In genomic region chr12:6696690-6697583, GRCh38 we compare ENCODE assay signal across 17 cellular contexts. TPM values are rescaled to one million over a fixed set of nuclear protein-coding genes. Genes with fewer than 3 reads are reported as not detected.
DNase-seq lines count a peak whose midpoint lies in the region; TF ChIP-seq lines count a peak whose summit lies in the region.
"Had no signal": no experiment of that assay in that cellular context is flagged by ENCODE, and none has a peak within 500 bp of the region (broad histone marks: within the 10 kb centered on the region; RNA-seq: fewer than 3 reads in every experiment).

No MANE protein-coding gene starts in this region.

- H3K36me3 ChIP-seq in BLaER1 = no peaks in the 10 kb centered on the region; the same call in 1 of the 2 replicates
- H3K36me3 ChIP-seq in GM23248 (ENCODE audit: low read depth) = no peaks in the 10 kb centered on the region
- H3K36me3 ChIP-seq in OCI-LY1 (ENCODE audit: insufficient read depth, low read length) = peaks cover under 1% of the 10 kb centered on the region; the same call in 1 of the 2 replicates
- H3K36me3 ChIP-seq in BE2C = no peaks in the 10 kb centered on the region
- H3K36me3 ChIP-seq in uterus = no peaks in the 10 kb centered on the region
- H3K36me3 ChIP-seq: brain microvascular endothelial cell had no signal

- H3K79me2 ChIP-seq in GM23248 (ENCODE audit: insufficient read depth) = no peaks in the 10 kb centered on the region
- no peaks in the 10 kb centered on the region for H3K79me2 ChIP-seq in OCI-LY1 (ENCODE audit: insufficient read depth, low read length)

- peak overlapping the region; percentile 99 for H3K4me2 ChIP-seq in BLaER1
- H3K4me2 ChIP-seq in GM23248 (ENCODE audit: unreplicated experiment) = no peak overlapping the region
- H3K4me2 ChIP-seq in OCI-LY1 (ENCODE audit: low read length) = peak overlapping the region; percentile 41; the same call in 1 of the 2 replicates
- H3K4me2 ChIP-seq: smooth muscle cell had no signal

- peak overlapping the region; percentile 76 for H3K9ac ChIP-seq in BLaER1
- H3K9ac ChIP-seq in GM23248 = no peak overlapping the region
- H3K9ac ChIP-seq in OCI-LY1 (ENCODE audit: low read length) = peak overlapping the region; percentile 23; the same call in 1 of the 2 replicates

- in situ Hi-C loops in GM23248 (cut with MboI) = no loop called here

- no peaks in the 10 kb centered on the region for H3F3A ChIP-seq in GM23248 (ENCODE audit: insufficient read depth)
- H3F3A ChIP-seq in OCI-LY1 (ENCODE audit: insufficient read depth, low read length) = no peaks in the 10 kb centered on the region

- intact Hi-C loops in uterus (cut with DNase I; ENCODE audit: low total_unique reads) = no loop called here

- 63 to 68% methylated on average over 14 to 17 of the region's 17 CpGs for WGBS in GM23248 (ENCODE audit: low coverage in 1 of 2, low lambda C conversion rate in 2 of 2, missing lambda C conversion rate in 2 of 2), 2 experiments

- no peaks in the 10 kb centered on the region for H3K9me2 ChIP-seq in GM23248 (ENCODE audit: insufficient read depth)
- no peaks in the 10 kb centered on the region for H3K9me2 ChIP-seq in OCI-LY1 (ENCODE audit: low read depth, low read length)

- DNase-seq in GM23248 (peak; percentile 38), kidney tubule cell (ENCODE audit: low spot score) (peak; percentile 47), BE2C (no peak), uterus (no peak), SHP77 treated with DMSO at 0.1 percent for 48 hours (lab: John Stamatoyannopoulos, UW) (no peak), NCI-H82 treated with DMSO at 0.1 percent for 48 hours (lab: John Stamatoyannopoulos, UW; ENCODE audit: unreplicated experiment) (no peak)
- DNase-seq: activated effector memory CD4-positive, alpha-beta T cell treated with Interleukin-2 at 50 U/mL for 16 hours; NCI-H187; NCI-H526 treated with DMSO at 0.1 percent for 48 hours; Right ventricle myocardium superior had no signal

- TF ChIP-seq POLR2A in uterus (IDR thresholded peaks at IDR 0.05) = no peak

- H2AFZ ChIP-seq in GM23248 (no peak overlapping the region), OCI-LY1 (ENCODE audit: low read length) (no peak overlapping the region)

- H3K4me1 ChIP-seq in BLaER1 (peaks cover 81% of the 10 kb centered on the region), GM23248 (ENCODE audit: insufficient read depth) (no peaks in the 10 kb centered on the region), OCI-LY1 (ENCODE audit: insufficient read depth, low read length, severe bottlenecking) (peaks cover 48% of the 10 kb centered on the region), BE2C (no peaks in the 10 kb centered on the region), uterus (no peaks in the 10 kb centered on the region)

- H3K9me3 ChIP-seq in BLaER1 (no peaks in the 10 kb centered on the region), GM23248 (ENCODE audit: low read depth) (no peaks in the 10 kb centered on the region), OCI-LY1 (ENCODE audit: low read length) (no peaks in the 10 kb centered on the region), BE2C (no peaks in the 10 kb centered on the region), uterus (no peaks in the 10 kb centered on the region)

- no peak for TF ChIP-seq CTCF in OCI-LY1 (IDR thresholded peaks at IDR 0.05; ENCODE audit: low read length)
- TF ChIP-seq CTCF in BE2C (IDR thresholded peaks at IDR 0.05; ENCODE audit: low read depth, low read length) = no peak
- no peak for TF ChIP-seq CTCF in uterus (IDR thresholded peaks at IDR 0.05)

- H4K20me1 ChIP-seq in BLaER1 (no peaks in the 10 kb centered on the region), GM23248 (ENCODE audit: insufficient read depth) (no peaks in the 10 kb centered on the region), OCI-LY1 (ENCODE audit: insufficient read depth, low read length) (no peaks in the 10 kb centered on the region)

- peak overlapping the region; percentile 86 for H3K27ac ChIP-seq in BLaER1
- H3K27ac ChIP-seq in GM23248 = no peak overlapping the region
- peak overlapping the region; percentile 74 for H3K27ac ChIP-seq in OCI-LY1 (ENCODE audit: low read depth, low read length, poor library complexity, severe bottlenecking)
- H3K27ac ChIP-seq in uterus = no peak overlapping the region
- H3K27ac ChIP-seq: brain microvascular endothelial cell had no signal

- peak overlapping the region; percentile 49 for H3K4me3 ChIP-seq in BLaER1
- H3K4me3 ChIP-seq in GM23248 = no peak overlapping the region
- peak overlapping the region; percentile 27 for H3K4me3 ChIP-seq in OCI-LY1 (ENCODE audit: low read depth, low read length, poor library complexity, severe bottlenecking)
- no peak overlapping the region for H3K4me3 ChIP-seq in BE2C (ENCODE audit: low read depth, low read length)
- H3K4me3 ChIP-seq in uterus = no peak overlapping the region
- H3K4me3 ChIP-seq: smooth muscle cell had no signal

- H3K27me3 ChIP-seq in BLaER1 (peaks cover 10% of the 10 kb centered on the region; the same call in 1 of the 2 replicates), GM23248 (replicated peaks; ENCODE audit: insufficient read depth) (peaks cover 17% of the 10 kb centered on the region), OCI-LY1 (ENCODE audit: insufficient read depth, low read length) (peaks cover 16% of the 10 kb centered on the region; the same call in 1 of the 2 replicates), BE2C (no peaks in the 10 kb centered on the region), uterus (peaks cover 0 to 5% of the 10 kb centered on the region in 2 donors)

RNA-seq across cellular contexts. Expression of gene PIANP, which starts 3.7 kb away (rescaled TPM):
- total RNA-seq in GM23248 (2014; rRNA removed; shearing (Covaris generic)) = 0.11 TPM in 1 of 2 replicates, not detected in the other
- polyA plus RNA-seq in GM23248 (2016; fragmentation: Nextera tagmentation; extraction: Ambion mirVana) = 0.60 and 0.75 TPM in 2 replicates
- 19.7 TPM for polyA plus RNA-seq in BE2C (2012; ENCODE audit: insufficient read depth, insufficient read length, low read depth)
- 10 to 100 TPM in 1 of 4 donors, 1 to 10 TPM in 1, under 1 TPM in 1, not detected in 1; 0.55 to 11.5 (median 1.5) TPM for total RNA-seq in uterus
- total RNA-seq: activated CD8-positive, alpha-beta T cell treated with anti-CD3 and anti-CD28 coated beads for 36 hours; mammary epithelial cell; smooth muscle cell; subcutaneous adipose tissue had no signal
- polyA plus RNA-seq: mammary epithelial cell had no signal

RNA-seq across cellular contexts. Expression of gene ZNF384, which starts 7.8 kb away (rescaled TPM):
- total RNA-seq in GM23248 (2014; rRNA removed; shearing (Covaris generic)) = 17.3 and 26.2 TPM in 2 replicates
- 23.6 and 26.0 TPM in 2 replicates for polyA plus RNA-seq in GM23248 (2016; fragmentation: Nextera tagmentation; extraction: Ambion mirVana)
- polyA plus RNA-seq in BE2C (2012; ENCODE audit: insufficient read depth, insufficient read length, low read depth) = 171 TPM
- 10 to 100 TPM; 13.6 to 71.3 (median 33.1) TPM for total RNA-seq in uterus

RNA-seq across cellular contexts. Expression of gene COPS7A, which starts 26.9 kb away (rescaled TPM):
- total RNA-seq in GM23248 (2014; rRNA removed; shearing (Covaris generic)) = 94.5 and 123 TPM in 2 replicates
- 133 and 135 TPM in 2 replicates for polyA plus RNA-seq in GM23248 (2016; fragmentation: Nextera tagmentation; extraction: Ambion mirVana)
- polyA plus RNA-seq in BE2C (2012; ENCODE audit: insufficient read depth, insufficient read length, low read depth) = 335 TPM
- total RNA-seq in uterus = 10 to 100 TPM; 35.6 to 50.3 (median 37.7) TPM

RNA-seq across cellular contexts. Expression of gene ING4, which starts 34.0 kb away (rescaled TPM):
- 31.7 and 39.1 TPM in 2 replicates for total RNA-seq in GM23248 (2014; rRNA removed; shearing (Covaris generic))
- polyA plus RNA-seq in GM23248 (2016; fragmentation: Nextera tagmentation; extraction: Ambion mirVana) = 43.5 and 46.0 TPM in 2 replicates
- 50.8 TPM for polyA plus RNA-seq in BE2C (2012; ENCODE audit: insufficient read depth, insufficient read length, low read depth)
- total RNA-seq in uterus = 100 to 1,000 TPM in 1 of 4 donors, 10 to 100 TPM in 3; 25.2 to 180 (median 62.0) TPM

RNA-seq across cellular contexts. Expression of gene ACRBP, which starts 49.7 kb away (rescaled TPM):
- not detected in 2 replicates for total RNA-seq in GM23248 (2014; rRNA removed; shearing (Covaris generic))
- polyA plus RNA-seq in GM23248 (2016; fragmentation: Nextera tagmentation; extraction: Ambion mirVana) = not detected in 2 replicates
- polyA plus RNA-seq in BE2C (2012; ENCODE audit: insufficient read depth, insufficient read length, low read depth) = 2.3 TPM
- 1 to 10 TPM in 2 of 4 donors, under 1 TPM in 1, not detected in 1; 0.35 to 1.6 (median 1.5) TPM for total RNA-seq in uterus
- total RNA-seq: mammary epithelial cell, smooth muscle cell had no signal
- polyA plus RNA-seq: mammary epithelial cell, smooth muscle cell had no signal

Comparison
In these comparisons a context has a peak if more than half of its experiments do, and no peak if none do; other contexts are left out.
1. H3K27ac ChIP-seq: peak in BLaER1 (single experiment) and OCI-LY1 (single experiment); none in GM23248 (single experiment) and uterus (0 of 2).
2. H3K4me3 ChIP-seq: peak in BLaER1 (single experiment) and OCI-LY1 (single experiment); none in GM23248 (single experiment), BE2C (single experiment) and uterus (0 of 2).
3. DNase-seq: peak in GM23248 (single experiment) and kidney tubule cell (single experiment); none in BE2C (single experiment), uterus (0 of 2), SHP77 treated with DMSO at 0.1 percent for 48 hours (single experiment) and NCI-H82 treated with DMSO at 0.1 percent for 48 hours (single experiment).